1 cellular context compared by ENCODE assay signal in genomic region chr15:77020348-77021087, GRCh38.
TF ChIP-seq lines count a peak whose summit lies in the region.

No MANE protein-coding gene starts in this region.

TF ChIP-seq in GM12878, 131 proteins besides CTCF, POLR2A, EP300 and RAD21 (continued from another document):
- TF ChIP-seq, protein P1, sequence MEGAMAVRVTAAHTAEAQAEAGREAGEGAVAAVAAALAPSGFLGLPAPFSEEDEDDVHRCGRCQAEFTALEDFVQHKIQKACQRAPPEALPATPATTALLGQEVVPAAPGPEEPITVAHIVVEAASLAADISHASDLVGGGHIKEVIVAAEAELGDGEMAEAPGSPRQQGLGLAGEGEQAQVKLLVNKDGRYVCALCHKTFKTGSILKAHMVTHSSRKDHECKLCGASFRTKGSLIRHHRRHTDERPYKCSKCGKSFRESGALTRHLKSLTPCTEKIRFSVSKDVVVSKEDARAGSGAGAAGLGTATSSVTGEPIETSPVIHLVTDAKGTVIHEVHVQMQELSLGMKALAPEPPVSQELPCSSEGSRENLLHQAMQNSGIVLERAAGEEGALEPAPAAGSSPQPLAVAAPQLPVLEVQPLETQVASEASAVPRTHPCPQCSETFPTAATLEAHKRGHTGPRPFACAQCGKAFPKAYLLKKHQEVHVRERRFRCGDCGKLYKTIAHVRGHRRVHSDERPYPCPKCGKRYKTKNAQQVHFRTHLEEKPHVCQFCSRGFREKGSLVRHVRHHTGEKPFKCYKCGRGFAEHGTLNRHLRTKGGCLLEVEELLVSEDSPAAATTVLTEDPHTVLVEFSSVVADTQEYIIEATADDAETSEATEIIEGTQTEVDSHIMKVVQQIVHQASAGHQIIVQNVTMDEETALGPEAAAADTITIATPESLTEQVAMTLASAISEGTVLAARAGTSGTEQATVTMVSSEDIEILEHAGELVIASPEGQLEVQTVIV (IDR thresholded peaks at IDR 0.05; ENCODE audit: borderline replicate concordance, partially characterized antibody) = no peak
- TF ChIP-seq MXI1 (IDR thresholded peaks at IDR 0.05; ENCODE audit: low read depth, low read length) = no peak
- TF ChIP-seq FOXM1 (IDR thresholded peaks at IDR 0.05; ENCODE audit: low read depth, low read length) = no peak
- TF ChIP-seq MAX (IDR thresholded peaks at IDR 0.05; ENCODE audit: low read depth, low read length) = no peak
- TF ChIP-seq, protein P2, sequence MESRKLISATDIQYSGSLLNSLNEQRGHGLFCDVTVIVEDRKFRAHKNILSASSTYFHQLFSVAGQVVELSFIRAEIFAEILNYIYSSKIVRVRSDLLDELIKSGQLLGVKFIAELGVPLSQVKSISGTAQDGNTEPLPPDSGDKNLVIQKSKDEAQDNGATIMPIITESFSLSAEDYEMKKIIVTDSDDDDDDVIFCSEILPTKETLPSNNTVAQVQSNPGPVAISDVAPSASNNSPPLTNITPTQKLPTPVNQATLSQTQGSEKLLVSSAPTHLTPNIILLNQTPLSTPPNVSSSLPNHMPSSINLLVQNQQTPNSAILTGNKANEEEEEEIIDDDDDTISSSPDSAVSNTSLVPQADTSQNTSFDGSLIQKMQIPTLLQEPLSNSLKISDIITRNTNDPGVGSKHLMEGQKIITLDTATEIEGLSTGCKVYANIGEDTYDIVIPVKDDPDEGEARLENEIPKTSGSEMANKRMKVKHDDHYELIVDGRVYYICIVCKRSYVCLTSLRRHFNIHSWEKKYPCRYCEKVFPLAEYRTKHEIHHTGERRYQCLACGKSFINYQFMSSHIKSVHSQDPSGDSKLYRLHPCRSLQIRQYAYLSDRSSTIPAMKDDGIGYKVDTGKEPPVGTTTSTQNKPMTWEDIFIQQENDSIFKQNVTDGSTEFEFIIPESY (IDR thresholded peaks at IDR 0.05) = no peak
- no peak for TF ChIP-seq EED (IDR thresholded peaks at IDR 0.05; ENCODE audit: low read depth)
- TF ChIP-seq RFX5 (IDR thresholded peaks at IDR 0.05; ENCODE audit: low read depth, low read length) = no peak
- no peak for TF ChIP-seq NR2C1 (IDR thresholded peaks at IDR 0.05)
- no peak for TF ChIP-seq YBX1 (IDR thresholded peaks at IDR 0.05)
- no peak for TF ChIP-seq EGR1 (IDR thresholded peaks at IDR 0.05; ENCODE audit: borderline replicate concordance in 1 of 2, low read depth in 2 of 2, low read length in 2 of 2)
